ENCODE assay signal across 2 cellular contexts in genomic region chr4:138184881-138185280, GRCh38.
TF ChIP-seq lines count a peak whose summit lies in the region.

No MANE protein-coding gene starts in this region.

TF ChIP-seq in IMR-90, 13 proteins besides CTCF, POLR2A, EP300 and RAD21:
- TF ChIP-seq MAZ (IDR thresholded peaks at IDR 0.05; ENCODE audit: borderline replicate concordance, low read depth, low read length) (no peak), NFE2L2 (IDR thresholded peaks at IDR 0.05; ENCODE audit: low read depth, low read length) (no peak), MAFK (IDR thresholded peaks at IDR 0.05; ENCODE audit: low read depth, low read length) (no peak), CHD1 (IDR thresholded peaks at IDR 0.05; ENCODE audit: low read depth, low read length) (no peak), MXI1 (IDR thresholded peaks at IDR 0.05; ENCODE audit: borderline replicate concordance, low read depth, low read length) (no peak), RCOR1 (IDR thresholded peaks at IDR 0.05; ENCODE audit: insufficient replicate concordance, low read length) (no peak), CEBPB (IDR thresholded peaks at IDR 0.05; ENCODE audit: low read depth, low read length) (no peak), ELK1 (IDR thresholded peaks at IDR 0.05; ENCODE audit: borderline replicate concordance, low read depth, low read length) (no peak), SMC3 (IDR thresholded peaks at IDR 0.05; ENCODE audit: low read depth, low read length) (no peak), USF2 (IDR thresholded peaks at IDR 0.05; ENCODE audit: low read depth, low read length) (no peak), BHLHE40 (IDR thresholded peaks at IDR 0.05; ENCODE audit: low read depth, low read length) (no peak), RFX5 (IDR thresholded peaks at IDR 0.05; ENCODE audit: low read depth, low read length) (no peak), FOS (IDR thresholded peaks at IDR 0.05; ENCODE audit: low read depth, low read length) (no peak)
TF ChIP-seq in IMR-90: peak in this region for 0.

TF ChIP-seq in endothelial cell of umbilical vein, 7 proteins besides CTCF, POLR2A, EP300 and RAD21:
- TF ChIP-seq EZH2 (IDR thresholded peaks at IDR 0.05; ENCODE audit: borderline replicate concordance, low read depth, low read length, severe bottlenecking), result no peak
- no peak for TF ChIP-seq POLR2AphosphoS5 (IDR thresholded peaks at IDR 0.05; ENCODE audit: insufficient read depth, low read depth, low read length)
- TF ChIP-seq FOS (IDR thresholded peaks at IDR 0.05; ENCODE audit: borderline replicate concordance, insufficient read depth, low read length), result no peak
TF ChIP-seq in endothelial cell of umbilical vein: peak in this region for 0.
